Comparison of ENCODE assay signal across 15 cellular contexts in genomic region chr3:168939651-168940238, GRCh38.
A peak's percentile ranks its signal among the peaks of the same experiment; 100 is the strongest.
DNase-seq lines count a peak whose midpoint lies in the region; ATAC-seq and TF ChIP-seq lines count a peak whose summit lies in the region.
"Had no signal": no experiment of that assay in that cellular context is flagged by ENCODE, and none has a peak within 500 bp of the region (broad histone marks: within the 10 kb centered on the region; RNA-seq: fewer than 3 reads in every experiment).

No MANE protein-coding gene starts in this region.

- H3K79me2 ChIP-seq in GM23338 (replicated peaks; ENCODE audit: insufficient read depth) (no peaks in the 10 kb centered on the region), neural progenitor cell (ENCODE audit: low read depth) (no peaks in the 10 kb centered on the region)

- H3K23ac ChIP-seq in mesenchymal stem cell (ENCODE audit: low read length in 2 of 2), result no peak overlapping the region

- no peak overlapping the region for H2BK5ac ChIP-seq in mesenchymal stem cell (ENCODE audit: low read depth, low read length, poor library complexity, severe bottlenecking)

- WGBS in endodermal cell (ENCODE audit: insufficient coverage in 1 of 2, insufficient read length in 1 of 2), 2 experiments, result 86 to 100% methylated on average over 1 of the region's 1 CpG
- no CpG with 5 or more reads among the region's 1 CpG for WGBS in mesenchymal stem cell

- DNase-seq in GM23338 (ENCODE audit: low spot score), result peak; percentile 18
- DNase-seq in M059J (ENCODE audit: low read depth), result peak; percentile 32
- peak; percentile 39 for DNase-seq in endodermal cell
- no peak for DNase-seq in neural progenitor cell (ENCODE audit: low spot score)
- no peak for DNase-seq in SIG-M5 treated with dmso at 0.1 percent for 504 hours (lab: John Stamatoyannopoulos, UW; ENCODE audit: unreplicated experiment)
- no peak for DNase-seq in NCI-H1048 (lab: John Stamatoyannopoulos, UW)
- no peak for DNase-seq in NCI-H774 (lab: John Stamatoyannopoulos, UW)
- no peak for DNase-seq in mesenchymal stem cell
- DNase-seq: 8988T; AML-193; Caco-2; CD8-positive, alpha-beta memory T cell; DMS53 had no signal

- no peak overlapping the region for H4K91ac ChIP-seq in mesenchymal stem cell (ENCODE audit: low read length)

- H3K4me1 ChIP-seq in GM23338 (ENCODE audit: insufficient read depth), result peaks cover 18% of the 10 kb centered on the region; the same call in 1 of the 2 replicates
- no peaks in the 10 kb centered on the region for H3K4me1 ChIP-seq in endodermal cell (ENCODE audit: control insufficient read depth, insufficient read depth, low read length)
- H3K4me1 ChIP-seq in neural progenitor cell, result no peaks in the 10 kb centered on the region
- H3K4me1 ChIP-seq in mesenchymal stem cell (ENCODE audit: control insufficient read depth, insufficient read depth, low read depth, low read length), result no peaks in the 10 kb centered on the region
- H3K4me1 ChIP-seq: BLaER1, Caco-2 had no signal

- H3K4me3 Mint-ChIP-seq in GM23338, result no peak overlapping the region
- no peak overlapping the region for H3K4me3 Mint-ChIP-seq in endodermal cell
- no peak overlapping the region for H3K4me3 Mint-ChIP-seq in neural progenitor cell
- H3K4me3 Mint-ChIP-seq: CD8-positive, alpha-beta memory T cell; IgD-negative memory B cell had no signal

- TF ChIP-seq CTCF in GM23338 (conservative IDR thresholded peaks at IDR 0.05; ENCODE audit: low read depth in 2 of 2), result no peak
- TF ChIP-seq CTCF in endodermal cell (conservative IDR thresholded peaks at IDR 0.05), result no peak
- no peak for TF ChIP-seq CTCF in neural progenitor cell (IDR thresholded peaks at IDR 0.05)

- H3K9me3 ChIP-seq in endodermal cell (ENCODE audit: control insufficient read depth, low read length), result peaks cover 10% of the 10 kb centered on the region
- H3K9me3 ChIP-seq in neural progenitor cell (ENCODE audit: low read depth), result no peaks in the 10 kb centered on the region
- H3K9me3 ChIP-seq in mesenchymal stem cell (ENCODE audit: control insufficient read depth, low read length), result peaks cover 16% of the 10 kb centered on the region
- H3K9me3 ChIP-seq: Caco-2 had no signal

- H4K20me1 ChIP-seq in GM23338 (replicated peaks; ENCODE audit: insufficient read depth), result no peaks in the 10 kb centered on the region
- H4K20me1 ChIP-seq in neural progenitor cell (ENCODE audit: low read depth), result no peaks in the 10 kb centered on the region
- H4K20me1 ChIP-seq: BLaER1 had no signal

- peak; percentile 74 for ATAC-seq in GM23338

- H3F3A ChIP-seq in GM23338 (replicated peaks; ENCODE audit: low read depth) (no peaks in the 10 kb centered on the region), neural progenitor cell (ENCODE audit: low read depth) (no peaks in the 10 kb centered on the region)

- 0 out of 2 replicates have a peak, but pooled peaks cover 7% of the 10 kb centered on the region for H3K9me2 ChIP-seq in GM23338 (ENCODE audit: insufficient read depth)

- H2BK120ac ChIP-seq in mesenchymal stem cell (ENCODE audit: low read depth, low read length), result no peak overlapping the region

- no peak overlapping the region for H3K4ac ChIP-seq in mesenchymal stem cell (ENCODE audit: low read depth in 1 of 2, low read length in 2 of 2)

- H3K36me3 ChIP-seq in GM23338 (ENCODE audit: insufficient read depth) (peaks cover 4% of the 10 kb centered on the region; the same call in 1 of the 2 replicates), endodermal cell (ENCODE audit: control insufficient read depth, insufficient read depth, low read length) (no peaks in the 10 kb centered on the region), neural progenitor cell (no peaks in the 10 kb centered on the region), mesenchymal stem cell (ENCODE audit: control insufficient read depth in 1 of 2, insufficient read depth in 2 of 2, low read depth in 1 of 2, low read length in 2 of 2) (no peaks in the 10 kb centered on the region)
- H3K36me3 ChIP-seq: BLaER1 had no signal

- H4K8ac ChIP-seq in mesenchymal stem cell (ENCODE audit: low read length), result no peak overlapping the region

- no peak overlapping the region for H3K18ac ChIP-seq in mesenchymal stem cell (ENCODE audit: low read depth in 1 of 2, low read length in 2 of 2)

- no peak overlapping the region for H3K4me3 ChIP-seq in GM23338
- H3K4me3 ChIP-seq in endodermal cell (ENCODE audit: low read length), result no peak overlapping the region
- H3K4me3 ChIP-seq in neural progenitor cell, result no peak overlapping the region
- H3K4me3 ChIP-seq in mesenchymal stem cell (ENCODE audit: insufficient read depth in 1 of 2, low read depth in 1 of 2, low read length in 2 of 2), result no peak overlapping the region
- H3K4me3 ChIP-seq: BLaER1 had no signal

- H3K9ac ChIP-seq in endodermal cell (ENCODE audit: extremely low read depth, low read length, poor library complexity, severe bottlenecking), result no peak overlapping the region
- H3K9ac ChIP-seq in neural progenitor cell, result no peak overlapping the region
- no peak overlapping the region for H3K9ac ChIP-seq in mesenchymal stem cell (ENCODE audit: low read length)
- H3K9ac ChIP-seq: BLaER1 had no signal

- H2AK5ac ChIP-seq in mesenchymal stem cell (ENCODE audit: low read length, severe bottlenecking), result no peak overlapping the region

- H2BK12ac ChIP-seq in mesenchymal stem cell (ENCODE audit: low read length in 2 of 2), result no peak overlapping the region

- H3K36me3 Mint-ChIP-seq in GM23338 (ENCODE audit: low read depth) (peaks cover 5% of the 10 kb centered on the region; the same call in 2 of the 3 replicates), endodermal cell (ENCODE audit: low read depth) (no peaks in the 10 kb centered on the region), neural progenitor cell (no peaks in the 10 kb centered on the region)
- H3K36me3 Mint-ChIP-seq: CD8-positive, alpha-beta memory T cell; IgD-negative memory B cell had no signal

- H3K27me3 ChIP-seq in GM23338 (ENCODE audit: insufficient read depth), result no peaks in the 10 kb centered on the region
- H3K27me3 ChIP-seq in endodermal cell (ENCODE audit: control insufficient read depth, insufficient read depth, low read length, poor library complexity, severe bottlenecking), result no peaks in the 10 kb centered on the region
- H3K27me3 ChIP-seq in neural progenitor cell, result no peaks in the 10 kb centered on the region
- H3K27me3 ChIP-seq in mesenchymal stem cell (ENCODE audit: control insufficient read depth in 1 of 2, insufficient read depth in 1 of 2, low read length in 2 of 2), result no peaks in the 10 kb centered on the region
- H3K27me3 ChIP-seq: BLaER1 had no signal

- no peaks in the 10 kb centered on the region for H3K79me1 ChIP-seq in mesenchymal stem cell (replicated peaks; ENCODE audit: low read length, poor library complexity, severe bottlenecking)

- H3K27ac ChIP-seq in GM23338 (ENCODE audit: low read depth) (no peak overlapping the region), endodermal cell (ENCODE audit: low read depth, low read length) (no peak overlapping the region), neural progenitor cell (no peak overlapping the region), mesenchymal stem cell (ENCODE audit: low read length, poor library complexity, severe bottlenecking) (no peak overlapping the region)
- H3K27ac ChIP-seq: BLaER1 had no signal

- H3K9me3 Mint-ChIP-seq in GM23338, result peaks cover 4% of the 10 kb centered on the region; the same call in 2 of the 3 replicates
- H3K9me3 Mint-ChIP-seq in endodermal cell, result peaks cover 10% of the 10 kb centered on the region
- H3K9me3 Mint-ChIP-seq in neural progenitor cell, result peaks cover 7% of the 10 kb centered on the region

- no peaks in the 10 kb centered on the region for H3K27me3 Mint-ChIP-seq in GM23338 (ENCODE audit: insufficient read depth, low read depth, poor library complexity)
- no peaks in the 10 kb centered on the region for H3K27me3 Mint-ChIP-seq in endodermal cell (ENCODE audit: insufficient read depth)
- peaks cover 3% of the 10 kb centered on the region for H3K27me3 Mint-ChIP-seq in neural progenitor cell (ENCODE audit: insufficient read depth, low read depth)
- H3K27me3 Mint-ChIP-seq: CD8-positive, alpha-beta memory T cell; IgD-negative memory B cell had no signal

- H2AFZ ChIP-seq in GM23338, result no peak overlapping the region
- peak overlapping the region; percentile 44 for H2AFZ ChIP-seq in neural progenitor cell (replicated peaks)
- H2AFZ ChIP-seq in mesenchymal stem cell (ENCODE audit: low read depth, low read length), result no peak overlapping the region

- H3K4me1 Mint-ChIP-seq in GM23338 (peaks cover 19% of the 10 kb centered on the region), endodermal cell (peaks cover 5% of the 10 kb centered on the region), neural progenitor cell (peaks cover 8% of the 10 kb centered on the region)
- H3K4me1 Mint-ChIP-seq: CD8-positive, alpha-beta memory T cell; IgD-negative memory B cell had no signal

- H3K4me2 ChIP-seq in GM23338 (peak overlapping the region; percentile 19; the same call in 1 of the 2 replicates), neural progenitor cell (no peak overlapping the region), mesenchymal stem cell (ENCODE audit: low read length, poor library complexity, severe bottlenecking) (no peak overlapping the region)
- H3K4me2 ChIP-seq: BLaER1 had no signal

- H3K27ac Mint-ChIP-seq in GM23338 (0 out of 2 replicates have a peak overlapping the region, but pooled peaks have one; percentile 41), endodermal cell (no peak overlapping the region), neural progenitor cell (peak overlapping the region; percentile 31)
- H3K27ac Mint-ChIP-seq: CD8-positive, alpha-beta memory T cell; IgD-negative memory B cell had no signal

- no peak overlapping the region for H2BK15ac ChIP-seq in mesenchymal stem cell (ENCODE audit: low read depth, poor library complexity, severe bottlenecking)

- H3K14ac ChIP-seq in mesenchymal stem cell (ENCODE audit: low read length in 2 of 2), result no peak overlapping the region

TF ChIP-seq in GM23338, 12 proteins besides CTCF, POLR2A, EP300 and RAD21 (continues in another document):
- TF ChIP-seq JUNB (IDR thresholded peaks at IDR 0.05; ENCODE audit: unreplicated experiment), result no peak
- TF ChIP-seq ETS1 (IDR thresholded peaks at IDR 0.05), result no peak

Comparison
In these comparisons a context has a peak if more than half of its experiments do, and no peak if none do; other contexts are left out.
1. DNase-seq: peak in GM23338 (single experiment), M059J (single experiment) and endodermal cell (single experiment); none in neural progenitor cell (single experiment), SIG-M5 treated with dmso at 0.1 percent for 504 hours (single experiment), NCI-H1048 (single experiment), NCI-H774 (single experiment) and mesenchymal stem cell (single experiment).